Comparison of ENCODE assay signal across 1 cellular context in genomic region chr12:110670161-110670701, GRCh38.
TF ChIP-seq lines count a peak whose summit lies in the region.

No MANE protein-coding gene starts in this region.

TF ChIP-seq in GM12878, 131 proteins besides CTCF, POLR2A, EP300 and RAD21 (continued from another document and continues in another):
- TF ChIP-seq ZBTB4 (CRISPR knock-in tag; IDR thresholded peaks at IDR 0.05) (peak; percentile 76; the same call in 1 of the 2 replicates), TBL1XR1 (IDR thresholded peaks at IDR 0.05; ENCODE audit: low read depth, low read length) (peak; percentile 89), CEBPZ (IDR thresholded peaks at IDR 0.05; ENCODE audit: low read depth, low read length) (no peak), HDAC2 (IDR thresholded peaks at IDR 0.05) (no peak), RBBP5 (conservative IDR thresholded peaks at IDR 0.05) (no peak), KDM1A (IDR thresholded peaks at IDR 0.05; ENCODE audit: borderline replicate concordance) (no peak), GATAD2B (conservative IDR thresholded peaks at IDR 0.05; ENCODE audit: low read depth) (no peak; the same call in 1 of the 2 replicates), BACH1 (IDR thresholded peaks at IDR 0.05; ENCODE audit: borderline replicate concordance) (peak; percentile 16; the same call in 1 of the 2 replicates), FOXM1 (IDR thresholded peaks at IDR 0.05; ENCODE audit: low read depth, low read length) (peak; percentile 89), NFXL1 (IDR thresholded peaks at IDR 0.05; ENCODE audit: borderline replicate concordance) (no peak), NFYA (IDR thresholded peaks at IDR 0.05; ENCODE audit: borderline replicate concordance, low read depth, low read length) (no peak), MTA3 (IDR thresholded peaks at IDR 0.05; ENCODE audit: borderline replicate concordance, low read length) (peak; percentile 93; the same call in 1 of the 2 replicates), SMARCA5 (IDR thresholded peaks at IDR 0.05) (peak; percentile 75), CBX5 (IDR thresholded peaks at IDR 0.05; ENCODE audit: low read depth) (peak; percentile 90), TCF12 (IDR thresholded peaks at IDR 0.05; ENCODE audit: low read depth, low read length) (0 out of 2 replicates have a peak, but pooled peaks have one; percentile 48), BMI1 (IDR thresholded peaks at IDR 0.05; ENCODE audit: borderline replicate concordance) (0 out of 2 replicates have a peak, but pooled peaks have one; percentile 45), MEF2B (IDR thresholded peaks at IDR 0.05; ENCODE audit: partially characterized antibody, poor library complexity, severe bottlenecking) (peak; percentile 97), YY1 (IDR thresholded peaks at IDR 0.05; ENCODE audit: low read depth, low read length) (0 out of 2 replicates have a peak, but pooled peaks have one; percentile 85), ZNF384 (IDR thresholded peaks at IDR 0.05; ENCODE audit: borderline replicate concordance, low read depth, low read length) (0 out of 2 replicates have a peak, but pooled peaks have one; percentile 25), ZBED1 (IDR thresholded peaks at IDR 0.05; ENCODE audit: borderline replicate concordance) (no peak; the same call in 1 of the 2 replicates), IKZF2 (IDR thresholded peaks at IDR 0.05) (peak; percentile 99), RELA (IDR thresholded peaks at IDR 0.05; ENCODE audit: borderline replicate concordance, partially characterized antibody) (peak; percentile 72), POLR2AphosphoS2 (IDR thresholded peaks at IDR 0.05; ENCODE audit: low read depth, low read length) (peak; percentile 68; the same call in 1 of the 2 replicates), JUND (IDR thresholded peaks at IDR 0.05; ENCODE audit: low read depth, low read length) (0 out of 2 replicates have a peak, but pooled peaks have one; percentile 13), TCF3 (IDR thresholded peaks at IDR 0.05; ENCODE audit: borderline replicate concordance, insufficient read depth, low read depth, low read length) (no peak), NR2F1 (conservative IDR thresholded peaks at IDR 0.05) (no peak; the same call in 1 of the 2 replicates), NRF1 (conservative IDR thresholded peaks at IDR 0.05; ENCODE audit: low read depth, low read length) (no peak), HDAC6 (IDR thresholded peaks at IDR 0.05; ENCODE audit: unreplicated experiment) (no peak), SUZ12 (IDR thresholded peaks at IDR 0.05; ENCODE audit: unreplicated experiment) (no peak), NFIC (IDR thresholded peaks at IDR 0.05; ENCODE audit: low read depth, low read length) (peak; percentile 92), YBX1 (IDR thresholded peaks at IDR 0.05) (no peak), HCFC1 (IDR thresholded peaks at IDR 0.05; ENCODE audit: low read length) (no peak), NR2C1 (IDR thresholded peaks at IDR 0.05) (no peak), IRF4 (IDR thresholded peaks at IDR 0.05; ENCODE audit: low read depth, low read length) (peak; percentile 75), POU2F2 (IDR thresholded peaks at IDR 0.05; ENCODE audit: borderline replicate concordance, low read depth, low read length) (peak; percentile 100), SREBF1 (IDR thresholded peaks at IDR 0.05; ENCODE audit: low read length) (no peak; the same call in 1 of the 2 replicates), HDGF (IDR thresholded peaks at IDR 0.05) (no peak), USF2 (IDR thresholded peaks at IDR 0.05; ENCODE audit: borderline replicate concordance, low read depth, low read length) (no peak), BCL3 (IDR thresholded peaks at IDR 0.05; ENCODE audit: borderline replicate concordance, insufficient read depth, low read depth, low read length, poor library complexity, severe bottlenecking) (peak; percentile 84), SP1 (IDR thresholded peaks at IDR 0.05; ENCODE audit: low read depth, low read length) (peak; percentile 63), ATF7 (IDR thresholded peaks at IDR 0.05; ENCODE audit: low read depth) (peak; percentile 35; the same call in 1 of the 2 replicates), KAT2A (conservative IDR thresholded peaks at IDR 0.05; ENCODE audit: control insufficient read depth, low read depth, low read length) (no peak), NBN (IDR thresholded peaks at IDR 0.05) (peak; percentile 84), SMAD5 (IDR thresholded peaks at IDR 0.05; ENCODE audit: low read depth) (no peak), TAF1 (IDR thresholded peaks at IDR 0.05; ENCODE audit: borderline replicate concordance, low read depth, low read length) (peak; percentile 37; the same call in 1 of the 2 replicates), DPF2 (IDR thresholded peaks at IDR 0.05) (no peak; the same call in 1 of the 2 replicates)
- TF ChIP-seq, protein P1, sequence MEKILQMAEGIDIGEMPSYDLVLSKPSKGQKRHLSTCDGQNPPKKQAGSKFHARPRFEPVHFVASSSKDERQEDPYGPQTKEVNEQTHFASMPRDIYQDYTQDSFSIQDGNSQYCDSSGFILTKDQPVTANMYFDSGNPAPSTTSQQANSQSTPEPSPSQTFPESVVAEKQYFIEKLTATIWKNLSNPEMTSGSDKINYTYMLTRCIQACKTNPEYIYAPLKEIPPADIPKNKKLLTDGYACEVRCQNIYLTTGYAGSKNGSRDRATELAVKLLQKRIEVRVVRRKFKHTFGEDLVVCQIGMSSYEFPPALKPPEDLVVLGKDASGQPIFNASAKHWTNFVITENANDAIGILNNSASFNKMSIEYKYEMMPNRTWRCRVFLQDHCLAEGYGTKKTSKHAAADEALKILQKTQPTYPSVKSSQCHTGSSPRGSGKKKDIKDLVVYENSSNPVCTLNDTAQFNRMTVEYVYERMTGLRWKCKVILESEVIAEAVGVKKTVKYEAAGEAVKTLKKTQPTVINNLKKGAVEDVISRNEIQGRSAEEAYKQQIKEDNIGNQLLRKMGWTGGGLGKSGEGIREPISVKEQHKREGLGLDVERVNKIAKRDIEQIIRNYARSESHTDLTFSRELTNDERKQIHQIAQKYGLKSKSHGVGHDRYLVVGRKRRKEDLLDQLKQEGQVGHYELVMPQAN (conservative IDR thresholded peaks at IDR 0.05): no peak
- TF ChIP-seq, protein P2, sequence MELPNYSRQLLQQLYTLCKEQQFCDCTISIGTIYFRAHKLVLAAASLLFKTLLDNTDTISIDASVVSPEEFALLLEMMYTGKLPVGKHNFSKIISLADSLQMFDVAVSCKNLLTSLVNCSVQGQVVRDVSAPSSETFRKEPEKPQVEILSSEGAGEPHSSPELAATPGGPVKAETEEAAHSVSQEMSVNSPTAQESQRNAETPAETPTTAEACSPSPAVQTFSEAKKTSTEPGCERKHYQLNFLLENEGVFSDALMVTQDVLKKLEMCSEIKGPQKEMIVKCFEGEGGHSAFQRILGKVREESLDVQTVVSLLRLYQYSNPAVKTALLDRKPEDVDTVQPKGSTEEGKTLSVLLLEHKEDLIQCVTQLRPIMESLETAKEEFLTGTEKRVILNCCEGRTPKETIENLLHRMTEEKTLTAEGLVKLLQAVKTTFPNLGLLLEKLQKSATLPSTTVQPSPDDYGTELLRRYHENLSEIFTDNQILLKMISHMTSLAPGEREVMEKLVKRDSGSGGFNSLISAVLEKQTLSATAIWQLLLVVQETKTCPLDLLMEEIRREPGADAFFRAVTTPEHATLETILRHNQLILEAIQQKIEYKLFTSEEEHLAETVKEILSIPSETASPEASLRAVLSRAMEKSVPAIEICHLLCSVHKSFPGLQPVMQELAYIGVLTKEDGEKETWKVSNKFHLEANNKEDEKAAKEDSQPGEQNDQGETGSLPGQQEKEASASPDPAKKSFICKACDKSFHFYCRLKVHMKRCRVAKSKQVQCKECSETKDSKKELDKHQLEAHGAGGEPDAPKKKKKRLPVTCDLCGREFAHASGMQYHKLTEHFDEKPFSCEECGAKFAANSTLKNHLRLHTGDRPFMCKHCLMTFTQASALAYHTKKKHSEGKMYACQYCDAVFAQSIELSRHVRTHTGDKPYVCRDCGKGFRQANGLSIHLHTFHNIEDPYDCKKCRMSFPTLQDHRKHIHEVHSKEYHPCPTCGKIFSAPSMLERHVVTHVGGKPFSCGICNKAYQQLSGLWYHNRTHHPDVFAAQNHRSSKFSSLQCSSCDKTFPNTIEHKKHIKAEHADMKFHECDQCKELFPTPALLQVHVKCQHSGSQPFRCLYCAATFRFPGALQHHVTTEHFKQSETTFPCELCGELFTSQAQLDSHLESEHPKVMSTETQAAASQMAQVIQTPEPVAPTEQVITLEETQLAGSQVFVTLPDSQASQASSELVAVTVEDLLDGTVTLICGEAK (IDR thresholded peaks at IDR 0.05; ENCODE audit: borderline replicate concordance): 0 out of 2 replicates have a peak, but pooled peaks have one; percentile 22
- TF ChIP-seq, protein P3, sequence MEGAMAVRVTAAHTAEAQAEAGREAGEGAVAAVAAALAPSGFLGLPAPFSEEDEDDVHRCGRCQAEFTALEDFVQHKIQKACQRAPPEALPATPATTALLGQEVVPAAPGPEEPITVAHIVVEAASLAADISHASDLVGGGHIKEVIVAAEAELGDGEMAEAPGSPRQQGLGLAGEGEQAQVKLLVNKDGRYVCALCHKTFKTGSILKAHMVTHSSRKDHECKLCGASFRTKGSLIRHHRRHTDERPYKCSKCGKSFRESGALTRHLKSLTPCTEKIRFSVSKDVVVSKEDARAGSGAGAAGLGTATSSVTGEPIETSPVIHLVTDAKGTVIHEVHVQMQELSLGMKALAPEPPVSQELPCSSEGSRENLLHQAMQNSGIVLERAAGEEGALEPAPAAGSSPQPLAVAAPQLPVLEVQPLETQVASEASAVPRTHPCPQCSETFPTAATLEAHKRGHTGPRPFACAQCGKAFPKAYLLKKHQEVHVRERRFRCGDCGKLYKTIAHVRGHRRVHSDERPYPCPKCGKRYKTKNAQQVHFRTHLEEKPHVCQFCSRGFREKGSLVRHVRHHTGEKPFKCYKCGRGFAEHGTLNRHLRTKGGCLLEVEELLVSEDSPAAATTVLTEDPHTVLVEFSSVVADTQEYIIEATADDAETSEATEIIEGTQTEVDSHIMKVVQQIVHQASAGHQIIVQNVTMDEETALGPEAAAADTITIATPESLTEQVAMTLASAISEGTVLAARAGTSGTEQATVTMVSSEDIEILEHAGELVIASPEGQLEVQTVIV (IDR thresholded peaks at IDR 0.05; ENCODE audit: borderline replicate concordance, partially characterized antibody): no peak
